Comparison of ENCODE assay signal across 10 cellular contexts in genomic region chr1:156848461-156849150, GRCh38. TPM values are rescaled to one million over a fixed set of nuclear protein-coding genes. Genes with fewer than 3 reads are reported as not detected.
DNase-seq lines count a peak whose midpoint lies in the region; ATAC-seq, FAIRE-seq and TF ChIP-seq lines count a peak whose summit lies in the region.
"Had no signal": no experiment of that assay in that cellular context is flagged by ENCODE, and none has a peak within 500 bp of the region (broad histone marks: within the 10 kb centered on the region; RNA-seq: fewer than 3 reads in every experiment).

No MANE protein-coding gene starts in this region.

- peak; percentile 21 for ATAC-seq in activated B cell treated with CpG ODN at 0.5 μM for 24 hours (ENCODE audit: low read depth)
- no peak for ATAC-seq in lung (ENCODE audit: insufficient read depth, low FRiP score)
- peak; percentile 46 to 54 for ATAC-seq in stimulated activated naive B cell treated with anti-CD40 and anti-IgM and Interleukin-4, amounts not matched to agents 10 μg/mL and 1 μg/mL and 100 μg/mL, for 72 hours (replicated peaks)
- ATAC-seq in HG02840 (IDR thresholded peaks at IDR 0.05; ENCODE audit: low FRiP score, unreplicated experiment) = no peak
- no peak for ATAC-seq in HG03571 (IDR thresholded peaks at IDR 0.05; ENCODE audit: unreplicated experiment)

- H3K36me3 Mint-ChIP-seq in activated B cell treated with CpG ODN at 0.5 μM for 24 hours (ENCODE audit: low read depth) = no peaks in the 10 kb centered on the region
- no peaks in the 10 kb centered on the region for H3K36me3 Mint-ChIP-seq in activated naive CD4-positive, alpha-beta T cell treated with anti-CD3 and anti-CD28 coated beads for 36 hours (ENCODE audit: low read depth)
- H3K36me3 Mint-ChIP-seq in stimulated activated naive B cell treated with anti-CD40 and anti-IgM and Interleukin-4, amounts not matched to agents 10 μg/mL and 1 μg/mL and 100 μg/mL, for 72 hours = no peaks in the 10 kb centered on the region

- no peak for FAIRE-seq in kidney (lab: Jason Lieb, UNC)
- no peak for FAIRE-seq in D721Med (lab: Jason Lieb, UNC)
- FAIRE-seq: GM18507 had no signal

- H3K27me3 ChIP-seq in lung (ENCODE audit: control insufficient read depth, insufficient read depth) = peaks cover 3% of the 10 kb centered on the region

- H3K4me3 ChIP-seq in lung (no peak overlapping the region), kidney (ENCODE audit: low read length in 2 of 2) (no peak overlapping the region)

- TF ChIP-seq CTCF in activated B cell treated with CpG ODN at 0.5 μM for 24 hours (IDR thresholded peaks at IDR 0.05) (no peak), lung (IDR thresholded peaks at IDR 0.05; ENCODE audit: control extremely low read depth, extremely low read depth) (no peak), kidney (IDR thresholded peaks at IDR 0.05; ENCODE audit: borderline replicate concordance, extremely low read depth, insufficient read depth) (no peak), D721Med (IDR thresholded peaks at IDR 0.05; ENCODE audit: insufficient read depth, missing control alignments) (no peak)

- H3K27me3 Mint-ChIP-seq in activated B cell treated with CpG ODN at 0.5 μM for 24 hours = peaks cover 73% of the 10 kb centered on the region
- H3K27me3 Mint-ChIP-seq in activated naive CD4-positive, alpha-beta T cell treated with anti-CD3 and anti-CD28 coated beads for 36 hours (ENCODE audit: low read depth) = peaks cover 49% of the 10 kb centered on the region
- peaks cover 70 to 86% of the 10 kb centered on the region in 2 donors for H3K27me3 Mint-ChIP-seq in stimulated activated naive B cell treated with anti-CD40 and anti-IgM and Interleukin-4, amounts not matched to agents 10 μg/mL and 1 μg/mL and 100 μg/mL, for 72 hours

- H3K9me3 Mint-ChIP-seq in activated B cell treated with CpG ODN at 0.5 μM for 24 hours = no peaks in the 10 kb centered on the region
- H3K9me3 Mint-ChIP-seq in activated naive CD4-positive, alpha-beta T cell treated with anti-CD3 and anti-CD28 coated beads for 36 hours = no peaks in the 10 kb centered on the region
- H3K9me3 Mint-ChIP-seq in stimulated activated naive B cell treated with anti-CD40 and anti-IgM and Interleukin-4, amounts not matched to agents 10 μg/mL and 1 μg/mL and 100 μg/mL, for 72 hours = no peaks in the 10 kb centered on the region

- no peak overlapping the region for H3K27ac ChIP-seq in lung (ENCODE audit: low read depth in 1 of 2, low read length in 1 of 2)
- no peak overlapping the region for H3K27ac ChIP-seq in kidney (ENCODE audit: low read depth in 2 of 2, low read length in 2 of 2)

- H3K4me3 Mint-ChIP-seq in activated B cell treated with CpG ODN at 0.5 μM for 24 hours = no peak overlapping the region
- no peak overlapping the region for H3K4me3 Mint-ChIP-seq in activated naive CD4-positive, alpha-beta T cell treated with anti-CD3 and anti-CD28 coated beads for 36 hours
- no peak overlapping the region for H3K4me3 Mint-ChIP-seq in stimulated activated naive B cell treated with anti-CD40 and anti-IgM and Interleukin-4, amounts not matched to agents 10 μg/mL and 1 μg/mL and 100 μg/mL, for 72 hours

- H3K36me3 ChIP-seq in lung (ENCODE audit: control insufficient read depth in 2 of 2, insufficient read depth in 2 of 2, low read length in 2 of 2) (no peaks in the 10 kb centered on the region), kidney (ENCODE audit: control insufficient read depth in 1 of 2, insufficient read depth in 2 of 2, low read length in 2 of 2) (no peaks in the 10 kb centered on the region)

- no peak overlapping the region for H3K9ac ChIP-seq in kidney (ENCODE audit: low read length in 2 of 2)

- POLR2A ChIA-PET in activated B cell treated with CpG ODN at 0.5 μM for 24 hours (lab: Charles Lee) = no interaction called here

- intact Hi-C loops in activated B cell treated with CpG ODN at 0.5 μM for 24 hours (cut with micrococcal nuclease) (no loop called here), kidney (cut with DNase I) (no loop called here)
- intact Hi-C loops in activated naive CD4-positive, alpha-beta T cell treated with anti-CD3 and anti-CD28 coated beads for 36 hours (cut with micrococcal nuclease) = loop anchor here (1.0 kb wide), 1 partner anchor 12 kb away; the partner anchor contains the start of gene NTRK1

- peaks cover 0 to 2% of the 10 kb centered on the region in 2 donors for H3K9me3 ChIP-seq in lung (ENCODE audit: control insufficient read depth in 2 of 2, insufficient read depth in 1 of 2, low read length in 1 of 2)
- H3K9me3 ChIP-seq in kidney (ENCODE audit: control insufficient read depth in 1 of 2, low read length in 2 of 2) = no peaks in the 10 kb centered on the region

- CTCF ChIA-PET in activated B cell treated with CpG ODN at 0.5 μM for 24 hours (lab: Charles Lee) = interaction anchor here (1.2 kb wide), 1 partner anchor 10 kb away, joined by 5 read pairs; no protein-coding TSS in a partner anchor
- CTCF ChIA-PET in activated naive CD4-positive, alpha-beta T cell treated with anti-CD3 and anti-CD28 coated beads for 36 hours (lab: Charles Lee) = interaction anchor here (0.6 to 4.3 kb wide), 7 partner anchors 11 to 234 kb away, joined by 3 to 33 read pairs (median 4); partner anchors contain the start of genes INSRR and NTRK1

- H3K4me1 Mint-ChIP-seq in activated B cell treated with CpG ODN at 0.5 μM for 24 hours = peaks cover 19% of the 10 kb centered on the region
- peaks cover 22% of the 10 kb centered on the region for H3K4me1 Mint-ChIP-seq in activated naive CD4-positive, alpha-beta T cell treated with anti-CD3 and anti-CD28 coated beads for 36 hours (ENCODE audit: low read depth)
- H3K4me1 Mint-ChIP-seq in stimulated activated naive B cell treated with anti-CD40 and anti-IgM and Interleukin-4, amounts not matched to agents 10 μg/mL and 1 μg/mL and 100 μg/mL, for 72 hours = peaks cover 16 to 25% of the 10 kb centered on the region in 2 donors

- no peak overlapping the region for H3K27ac Mint-ChIP-seq in activated B cell treated with CpG ODN at 0.5 μM for 24 hours
- no peak overlapping the region for H3K27ac Mint-ChIP-seq in activated naive CD4-positive, alpha-beta T cell treated with anti-CD3 and anti-CD28 coated beads for 36 hours
- H3K27ac Mint-ChIP-seq in stimulated activated naive B cell treated with anti-CD40 and anti-IgM and Interleukin-4, amounts not matched to agents 10 μg/mL and 1 μg/mL and 100 μg/mL, for 72 hours = no peak overlapping the region

- WGBS in lung, 2 donors = 11 to 15% methylated on average over 32 to 36 of the region's 36 CpGs

- no peak for DNase-seq in activated B cell treated with CpG ODN at 0.5 μM for 24 hours
- DNase-seq in activated naive CD4-positive, alpha-beta T cell treated with anti-CD3 and anti-CD28 coated beads for 36 hours = peak; percentile 86
- peak; percentile 45 for DNase-seq in lung (ENCODE audit: low spot score)
- no peak for DNase-seq in stimulated activated naive B cell treated with anti-CD40 and anti-IgM and Interleukin-4, amounts not matched to agents 10 μg/mL and 1 μg/mL and 100 μg/mL, for 72 hours
- DNase-seq in kidney = no peak
- no peak for DNase-seq in D721Med (ENCODE audit: insufficient read length, low spot score)

- peaks cover 0 to 9% of the 10 kb centered on the region in 2 donors for H3K4me1 ChIP-seq in lung (ENCODE audit: control insufficient read depth in 2 of 2, insufficient read depth in 2 of 2, low read length in 2 of 2)
- peaks cover 0 to 7% of the 10 kb centered on the region in 2 donors for H3K4me1 ChIP-seq in kidney (ENCODE audit: control insufficient read depth in 1 of 2, insufficient read depth in 1 of 2, low read depth in 1 of 2, low read length in 2 of 2)

RNA-seq across cellular contexts. Expression of gene INSRR, which starts 10.3 kb away (rescaled TPM):
- total RNA-seq in activated B cell treated with CpG ODN at 0.5 μM for 24 hours (not detected in 2 replicates), lung (not detected), kidney (0.35 TPM)
- not detected for total RNA-seq in activated naive CD4-positive, alpha-beta T cell treated with anti-CD3 and anti-CD28 coated beads for 36 hours
- polyA plus RNA-seq in lung (not detected), kidney (ENCODE audit: insufficient read depth, low read depth, low replicate concordance) (2.4 TPM)

RNA-seq across cellular contexts. Expression of gene NTRK1, which starts 12.1 kb away (rescaled TPM):
- total RNA-seq in activated B cell treated with CpG ODN at 0.5 μM for 24 hours = 0.11 TPM in 1 of 2 replicates, not detected in the other
- under 1 TPM in 1 of 2 experiments, not detected in 1; 0.67 TPM for total RNA-seq in activated naive CD4-positive, alpha-beta T cell treated with anti-CD3 and anti-CD28 coated beads for 36 hours
- total RNA-seq in lung = under 1 TPM in 1 of 2 donors, not detected in 1; 0.61 TPM
- polyA plus RNA-seq in lung = under 1 TPM; 0.15 to 0.24 TPM
- 1.0 TPM for total RNA-seq in kidney
- polyA plus RNA-seq in kidney (ENCODE audit: insufficient read depth, low read depth, low replicate concordance) = 1.3 TPM

RNA-seq across cellular contexts. Expression of gene SH2D2A, which starts 32.0 kb away (rescaled TPM):
- total RNA-seq in activated B cell treated with CpG ODN at 0.5 μM for 24 hours (1.7 and 2.3 TPM in 2 replicates), lung (1 to 10 TPM; 1.6 to 2.4 TPM), kidney (4.3 TPM)
- 100 to 1,000 TPM; 134 to 138 TPM for total RNA-seq in activated naive CD4-positive, alpha-beta T cell treated with anti-CD3 and anti-CD28 coated beads for 36 hours
- polyA plus RNA-seq in lung (1 to 10 TPM; 1.1 to 3.0 TPM), kidney (ENCODE audit: insufficient read depth, low read depth, low replicate concordance) (0.32 TPM)
- polyA plus RNA-seq: neural cell had no signal

RNA-seq across cellular contexts. Expression of gene PEAR1, which starts 44.9 kb away (rescaled TPM):
- not detected in 2 replicates for total RNA-seq in activated B cell treated with CpG ODN at 0.5 μM for 24 hours
- not detected for total RNA-seq in activated naive CD4-positive, alpha-beta T cell treated with anti-CD3 and anti-CD28 coated beads for 36 hours
- 10 to 100 TPM; 15.1 to 15.3 TPM for total RNA-seq in lung
- polyA plus RNA-seq in lung = 10 to 100 TPM in 1 of 2 donors, 1 to 10 TPM in 1; 7.6 to 10.7 TPM
- total RNA-seq in kidney = 17.2 TPM
- polyA plus RNA-seq in kidney (ENCODE audit: insufficient read depth, low read depth, low replicate concordance) = 4.5 TPM
- polyA plus RNA-seq: neural cell had no signal

Comparison
In these comparisons a context has a peak if more than half of its experiments do, and no peak if none do; other contexts are left out.
1. ATAC-seq: peak in activated B cell treated with CpG ODN at 0.5 μM for 24 hours (single experiment) and stimulated activated naive B cell treated with anti-CD40 and anti-IgM and Interleukin-4, amounts not matched to agents 10 μg/mL and 1 μg/mL and 100 μg/mL, for 72 hours (2 of 2); none in lung (single experiment), HG02840 (single experiment) and HG03571 (single experiment).
2. DNase-seq: peak in activated naive CD4-positive, alpha-beta T cell treated with anti-CD3 and anti-CD28 coated beads for 36 hours (single experiment) and lung (single experiment); none in activated B cell treated with CpG ODN at 0.5 μM for 24 hours (single experiment), stimulated activated naive B cell treated with anti-CD40 and anti-IgM and Interleukin-4, amounts not matched to agents 10 μg/mL and 1 μg/mL and 100 μg/mL, for 72 hours (single experiment), kidney (single experiment) and D721Med (single experiment).
3. RNA of gene SH2D2A, which starts 32.0 kb away (total RNA-seq): 134 to 138 TPM in activated naive CD4-positive, alpha-beta T cell treated with anti-CD3 and anti-CD28 coated beads for 36 hours; 4.3 TPM in kidney (single experiment), 1.6 to 2.4 TPM in lung and 1.7 to 2.3 TPM in activated B cell treated with CpG ODN at 0.5 μM for 24 hours; every median in the first group is over 10 times any median in the second.